ENCODE assay signal across 8 cellular contexts in genomic region chr3:122795674-122795969, GRCh38. TPM values are rescaled to one million over a fixed set of nuclear protein-coding genes. Genes with fewer than 3 reads are reported as not detected.
DNase-seq lines count a peak whose midpoint lies in the region; ATAC-seq and TF ChIP-seq lines count a peak whose summit lies in the region.

No MANE protein-coding gene starts in this region.

- 22% methylated on average over 10 of the region's 10 CpGs for WGBS in urinary bladder

- DNase-seq in activated naive CD4-positive, alpha-beta T cell treated with anti-CD3 and anti-CD28 coated beads, Interleukin-2, amount 50 U/mL, for 16 hours, result no peak
- DNase-seq in brain microvascular endothelial cell (no peak), medulla oblongata (ENCODE audit: extremely low spot score) (peak; percentile 37), NCI-H1105 (lab: John Stamatoyannopoulos, UW) (no peak), cerebellar nuclear complex (lab: John Stamatoyannopoulos, UW) (no peak)

- peak overlapping the region; percentile 12 for H3K27ac Mint-ChIP-seq in activated naive CD4-positive, alpha-beta T cell treated with anti-CD3 and anti-CD28 coated beads, Interleukin-2, amount 50 U/mL, for 24 hours

- H3K36me3 ChIP-seq in brain microvascular endothelial cell (replicated peaks), result no peaks in the 10 kb centered on the region
- no peaks in the 10 kb centered on the region for H3K36me3 ChIP-seq in urinary bladder (ENCODE audit: insufficient read depth)

- no peak for ATAC-seq in HG02623 (IDR thresholded peaks at IDR 0.05; ENCODE audit: unreplicated experiment)

- peak overlapping the region; percentile 71 for H3K4me3 ChIP-seq in brain microvascular endothelial cell (ENCODE audit: low read depth, low read length)
- H3K4me3 ChIP-seq in urinary bladder (ENCODE audit: low read depth, low read length), result peak overlapping the region; percentile 72

- H3K27ac ChIP-seq in brain microvascular endothelial cell, result no peak overlapping the region
- H3K27ac ChIP-seq in urinary bladder (ENCODE audit: low read depth), result peak overlapping the region; percentile 95

- in situ Hi-C loops in brain microvascular endothelial cell (cut with HindIII; ENCODE audit: low pct_ligation_motif_present, low sequenced_read_pairs), result no loop called here

- H3K4me1 Mint-ChIP-seq in activated naive CD4-positive, alpha-beta T cell treated with anti-CD3 and anti-CD28 coated beads, Interleukin-2, amount 50 U/mL, for 24 hours, result peaks cover 26% of the 10 kb centered on the region

- TF ChIP-seq CTCF in brain microvascular endothelial cell (IDR thresholded peaks at IDR 0.05; ENCODE audit: low read depth, low read length, missing control alignments), result no peak

- no peaks in the 10 kb centered on the region for H3K27me3 ChIP-seq in brain microvascular endothelial cell (replicated peaks)

- H3K9me3 Mint-ChIP-seq in activated naive CD4-positive, alpha-beta T cell treated with anti-CD3 and anti-CD28 coated beads, Interleukin-2, amount 50 U/mL, for 24 hours, result no peaks in the 10 kb centered on the region

- H3K4me1 ChIP-seq in urinary bladder (ENCODE audit: insufficient read depth), result peaks cover 2% of the 10 kb centered on the region

- H3K4me3 Mint-ChIP-seq in activated naive CD4-positive, alpha-beta T cell treated with anti-CD3 and anti-CD28 coated beads, Interleukin-2, amount 50 U/mL, for 24 hours, result peak overlapping the region; percentile 84

- peaks cover 3% of the 10 kb centered on the region for H3K36me3 Mint-ChIP-seq in activated naive CD4-positive, alpha-beta T cell treated with anti-CD3 and anti-CD28 coated beads, Interleukin-2, amount 50 U/mL, for 24 hours

- H3K27me3 Mint-ChIP-seq in activated naive CD4-positive, alpha-beta T cell treated with anti-CD3 and anti-CD28 coated beads, Interleukin-2, amount 50 U/mL, for 24 hours, result no peaks in the 10 kb centered on the region

RNA-seq across cellular contexts. Expression of gene SLC49A4, which starts 0.8 kb away (rescaled TPM):
- total RNA-seq in urinary bladder, result 20.0 TPM
- 7.7 TPM for polyA plus RNA-seq in urinary bladder

RNA-seq across cellular contexts. Expression of gene HSPBAP1, which starts 2.0 kb away (rescaled TPM):
- 13.2 TPM for total RNA-seq in urinary bladder
- polyA plus RNA-seq in urinary bladder, result 5.7 TPM
